9 cellular contexts compared by ENCODE assay signal in genomic region chr7:122310119-122311021, GRCh38. TPM values are rescaled to one million over a fixed set of nuclear protein-coding genes. Genes with fewer than 3 reads are reported as not detected.
DNase-seq lines count a peak whose midpoint lies in the region; ATAC-seq and TF ChIP-seq lines count a peak whose summit lies in the region.
"Had no signal": no experiment of that assay in that cellular context is flagged by ENCODE, and none has a peak within 500 bp of the region (broad histone marks: within the 10 kb centered on the region; RNA-seq: fewer than 3 reads in every experiment).

No MANE protein-coding gene starts in this region.

- intact Hi-C loops in dorsolateral prefrontal cortex (cut with DNase I) = no loop called here

- DNase-seq in dorsolateral prefrontal cortex (no peak), NCI-H2081 treated with DMSO at 0.1 percent for 48 hours (lab: John Stamatoyannopoulos, UW) (no peak), NCI-H2196 treated with DMSO at 0.1 percent for 48 hours (lab: John Stamatoyannopoulos, UW; ENCODE audit: unreplicated experiment) (no peak), G401 (ENCODE audit: low spot score) (no peak)
- DNase-seq in stimulated activated effector memory CD8-positive, alpha-beta T cell treated with anti-CD3 and anti-CD28 coated beads, Interleukin-12 subunit alpha, Interleukin-12 subunit beta, amount 100 ng/mL, for 72 hours (ENCODE audit: low spot score in 2 of 2) = no peak
- DNase-seq: hippocampal formation had no signal

- no peaks in the 10 kb centered on the region for H3K36me3 ChIP-seq in ACC112 (ENCODE audit: insufficient read depth, low read length)
- no peaks in the 10 kb centered on the region for H3K36me3 ChIP-seq in muscle layer of duodenum (ENCODE audit: control insufficient read depth in 1 of 2, insufficient read depth in 2 of 2, low read length in 2 of 2)

- peak overlapping the region; percentile 75 for H2AFZ ChIP-seq in ACC112 (ENCODE audit: low read length, unreplicated experiment)

- no peak for TF ChIP-seq CTCF in dorsolateral prefrontal cortex (IDR thresholded peaks at IDR 0.05 in 54 of 56, conservative IDR thresholded peaks at IDR 0.05 in 2 of 56; ENCODE audit: low read depth in 1 of 56, partially characterized antibody in 56 of 56)

- H3K9me3 ChIP-seq in muscle layer of duodenum (ENCODE audit: control insufficient read depth in 1 of 2, low read length in 2 of 2) = peaks cover 0 to 4% of the 10 kb centered on the region in 2 donors

- peaks cover 6% of the 10 kb centered on the region for H3K9me3 Mint-ChIP-seq in stimulated activated effector memory CD8-positive, alpha-beta T cell treated with anti-CD3 and anti-CD28 coated beads, Interleukin-12 subunit alpha, Interleukin-12 subunit beta, amount 100 ng/mL, for 72 hours

- H3K4me1 Mint-ChIP-seq in stimulated activated effector memory CD8-positive, alpha-beta T cell treated with anti-CD3 and anti-CD28 coated beads, Interleukin-12 subunit alpha, Interleukin-12 subunit beta, amount 100 ng/mL, for 72 hours = no peaks in the 10 kb centered on the region

- H3K4me3 ChIP-seq in ACC112 (ENCODE audit: low read depth, low read length) (peak overlapping the region; percentile 75), dorsolateral prefrontal cortex (peak overlapping the region in 57 of 59 donors; percentile 5 to 68 (median 40)), muscle layer of duodenum (ENCODE audit: low read depth in 1 of 2, low read length in 2 of 2) (peak overlapping the region; percentile 28 to 57)

- peaks cover 8% of the 10 kb centered on the region for H3K4me1 ChIP-seq in ACC112 (ENCODE audit: control insufficient read depth, insufficient read depth, low read length, unreplicated experiment)
- peaks cover 0 to 35% of the 10 kb centered on the region in 2 donors for H3K4me1 ChIP-seq in muscle layer of duodenum (ENCODE audit: control insufficient read depth in 1 of 2, insufficient read depth in 2 of 2, low read length in 2 of 2)

- H3K27ac Mint-ChIP-seq in stimulated activated effector memory CD8-positive, alpha-beta T cell treated with anti-CD3 and anti-CD28 coated beads, Interleukin-12 subunit alpha, Interleukin-12 subunit beta, amount 100 ng/mL, for 72 hours = no peak overlapping the region

- in situ Hi-C loops in G401 (cut with HindIII; ENCODE audit: low sequenced_read_pairs) = no loop called here

- peak; percentile 58 for ATAC-seq in HG02763 (IDR thresholded peaks at IDR 0.05; ENCODE audit: unreplicated experiment)
- no peak for ATAC-seq in stimulated activated effector memory CD8-positive, alpha-beta T cell treated with anti-CD3 and anti-CD28 coated beads, Interleukin-12 subunit alpha, Interleukin-12 subunit beta, amount 100 ng/mL, for 72 hours

- H3K36me3 Mint-ChIP-seq in stimulated activated effector memory CD8-positive, alpha-beta T cell treated with anti-CD3 and anti-CD28 coated beads, Interleukin-12 subunit alpha, Interleukin-12 subunit beta, amount 100 ng/mL, for 72 hours = peaks cover 6% of the 10 kb centered on the region

- no peak overlapping the region for H3K27ac ChIP-seq in ACC112 (ENCODE audit: low read depth, low read length)
- no peak overlapping the region for H3K27ac ChIP-seq in dorsolateral prefrontal cortex
- H3K27ac ChIP-seq in muscle layer of duodenum (ENCODE audit: low read length) = no peak overlapping the region

- H3K27me3 ChIP-seq in ACC112 (ENCODE audit: insufficient read depth, low read length) (peaks cover 100% of the 10 kb centered on the region), dorsolateral prefrontal cortex (peaks cover 26 to 100% (median 100%) of the 10 kb centered on the region in 45 donors), muscle layer of duodenum (ENCODE audit: low read depth, low read length) (peaks cover 92% of the 10 kb centered on the region)

- H3K79me2 ChIP-seq in ACC112 (ENCODE audit: control insufficient read depth, insufficient read depth, low read length, unreplicated experiment) = no peaks in the 10 kb centered on the region

- no peak overlapping the region for H3K4me3 Mint-ChIP-seq in stimulated activated effector memory CD8-positive, alpha-beta T cell treated with anti-CD3 and anti-CD28 coated beads, Interleukin-12 subunit alpha, Interleukin-12 subunit beta, amount 100 ng/mL, for 72 hours

RNA-seq across cellular contexts. Expression of gene FEZF1, which starts 5.8 kb away (rescaled TPM):
- 1 to 10 TPM in 3 of 120 experiments, under 1 TPM in 22, not detected in 95; 0.20 to 1.7 (median 0.45) TPM for total RNA-seq in dorsolateral prefrontal cortex
- not detected in 2 replicates for total RNA-seq in G401 (2014; rRNA removed; shearing (Covaris generic))
